27 cellular contexts compared by ENCODE assay signal in the genomic region with DNA sequence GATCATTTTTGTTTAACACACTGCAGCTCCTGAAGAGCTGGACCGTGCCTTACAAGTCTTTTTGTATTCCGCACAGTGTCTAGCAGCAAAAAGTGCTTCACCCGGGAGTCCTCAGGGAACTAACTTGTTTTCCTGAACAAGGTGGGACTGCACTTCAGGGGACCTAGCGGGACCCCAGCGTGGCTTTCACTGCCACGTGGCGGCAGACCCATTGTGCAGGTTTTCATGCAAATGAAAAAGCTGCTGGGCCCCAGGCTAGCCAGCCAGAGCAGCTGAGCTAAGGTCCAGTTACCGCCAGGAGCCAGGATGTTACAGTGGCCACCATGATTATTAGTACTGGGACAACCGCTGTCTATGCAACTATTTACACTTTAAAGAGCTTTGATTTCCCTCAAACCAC.
"Had no signal": no experiment of that assay in that cellular context is flagged by ENCODE, and none has a peak within 500 bp of the region (broad histone marks: within the 10 kb centered on the region; RNA-seq: fewer than 3 reads in every experiment).

No MANE protein-coding gene starts in this region.

- H3K9me3 Mint-ChIP-seq: naive thymus-derived CD8-positive, alpha-beta T cell; nephron; stimulated activated effector memory CD8-positive, alpha-beta T cell treated with anti-CD3 and anti-CD28 coated beads, Interleukin-12 subunit alpha, Interleukin-12 subunit beta, amount 100 ng/mL, for 72 hours; stimulated activated naive CD8-positive, alpha-beta T cell treated with anti-CD3 and anti-CD28 coated beads, Interleukin-15, Interleukin-2, amounts not matched to agents 100 ng/mL and 50 ng/mL, for 24 hours had no signal

- ATAC-seq: left colon; left lung; lower lobe of right lung; naive thymus-derived CD8-positive, alpha-beta T cell; right lobe of liver; stimulated activated effector memory CD8-positive, alpha-beta T cell treated with anti-CD3 and anti-CD28 coated beads, Interleukin-12 subunit alpha, Interleukin-12 subunit beta, amount 100 ng/mL, for 72 hours; upper lobe of right lung had no signal

- FAIRE-seq: keratinocyte, urothelium cell line had no signal

- H3K27me3 Mint-ChIP-seq: naive thymus-derived CD8-positive, alpha-beta T cell had no signal

- H3K9me3 ChIP-seq: left lung, lower lobe of right lung, ovary, right atrium auricular region, right lobe of liver, suprapubic skin, thoracic aorta, tibial artery, upper lobe of right lung had no signal

- H3K27me3 ChIP-seq: left lung, ovary, right atrium auricular region, right lobe of liver, suprapubic skin, tibial artery, upper lobe of right lung had no signal

- H3K36me3 ChIP-seq: left lung, lower lobe of right lung, ovary, right atrium auricular region, right lobe of liver, suprapubic skin, thoracic aorta, tibial artery, upper lobe of right lung had no signal

- H3K36me3 Mint-ChIP-seq: naive thymus-derived CD8-positive, alpha-beta T cell; stimulated activated effector memory CD8-positive, alpha-beta T cell treated with anti-CD3 and anti-CD28 coated beads, Interleukin-12 subunit alpha, Interleukin-12 subunit beta, amount 100 ng/mL, for 72 hours had no signal

- H3K27ac ChIP-seq: left lung, lower lobe of right lung, ovary, right atrium auricular region, right lobe of liver, suprapubic skin, thoracic aorta, tibial artery, upper lobe of right lung had no signal

- H3K4me2 ChIP-seq: smooth muscle cell had no signal

- DNase-seq: hippocampal formation; left colon; left lung; lower lobe of right lung; mammary epithelial cell; mesenchymal stem cell; naive thymus-derived CD8-positive, alpha-beta T cell; ovary; right lobe of liver; stimulated activated CD4-positive, alpha-beta T cell treated with anti-CD3 and anti-CD28 coated beads, Interleukin-12 subunit alpha, Interleukin-12 subunit beta, amount 100 ng/mL, for 4 hours; stimulated activated CD4-positive, alpha-beta T cell treated with anti-CD3 and anti-CD28 coated beads, Interleukin-15, amount 100 ng/mL, for 24 hours; stimulated activated CD4-positive, alpha-beta T cell treated with anti-CD3 and anti-CD28 coated beads, Interleukin-4, amount 100 ng/mL, for 24 hours; stimulated activated naive CD4-positive, alpha-beta T cell; tibial artery; trophoblast cell; upper lobe of right lung had no signal

- H3K4me3 Mint-ChIP-seq: naive thymus-derived CD8-positive, alpha-beta T cell; nephron; neural crest cell; stimulated activated effector memory CD8-positive, alpha-beta T cell treated with anti-CD3 and anti-CD28 coated beads, Interleukin-12 subunit alpha, Interleukin-12 subunit beta, amount 100 ng/mL, for 72 hours; stimulated activated naive CD8-positive, alpha-beta T cell treated with anti-CD3 and anti-CD28 coated beads, Interleukin-15, Interleukin-2, amounts not matched to agents 100 ng/mL and 50 ng/mL, for 24 hours had no signal

- H3K27ac Mint-ChIP-seq: naive thymus-derived CD8-positive, alpha-beta T cell; nephron; progenitor cell of endocrine pancreas; stimulated activated effector memory CD8-positive, alpha-beta T cell treated with anti-CD3 and anti-CD28 coated beads, Interleukin-12 subunit alpha, Interleukin-12 subunit beta, amount 100 ng/mL, for 72 hours; stimulated activated naive CD8-positive, alpha-beta T cell treated with anti-CD3 and anti-CD28 coated beads, Interleukin-15, Interleukin-2, amounts not matched to agents 100 ng/mL and 50 ng/mL, for 24 hours had no signal

- H3K4me3 ChIP-seq: left lung, lower lobe of right lung, ovary, right atrium auricular region, right lobe of liver, smooth muscle cell, suprapubic skin, thoracic aorta, tibial artery, upper lobe of right lung had no signal

- H3K4me1 ChIP-seq: left lung, lower lobe of right lung, right atrium auricular region, right lobe of liver, suprapubic skin, tibial artery, upper lobe of right lung had no signal

- H3K4me1 Mint-ChIP-seq: naive thymus-derived CD8-positive, alpha-beta T cell; nephron; stimulated activated effector memory CD8-positive, alpha-beta T cell treated with anti-CD3 and anti-CD28 coated beads, Interleukin-12 subunit alpha, Interleukin-12 subunit beta, amount 100 ng/mL, for 72 hours had no signal
